Comparison of ENCODE assay signal across 22 cellular contexts in genomic region chr17:71313866-71314265, GRCh38.
"Had no signal": no experiment of that assay in that cellular context is flagged by ENCODE, and none has a peak within 500 bp of the region (broad histone marks: within the 10 kb centered on the region; RNA-seq: fewer than 3 reads in every experiment).

No MANE protein-coding gene starts in this region.

- H3K9ac ChIP-seq: neural progenitor cell had no signal

- H3K4me1 ChIP-seq: foreskin keratinocyte, gastroesophageal sphincter, heart left ventricle, left lung, neural progenitor cell, prostate gland, right atrium auricular region, testis, tibial artery had no signal

- H3K27me3 ChIP-seq: dorsolateral prefrontal cortex, foreskin keratinocyte, gastroesophageal sphincter, heart left ventricle, left lung, neural progenitor cell, right atrium auricular region, testis, tibial artery had no signal

- H3K36me3 ChIP-seq: gastroesophageal sphincter, heart left ventricle, left lung, neural progenitor cell, prostate gland, right atrium auricular region, tibial artery had no signal

- DNase-seq: cortex of kidney; dorsolateral prefrontal cortex; effector CD4-positive, alpha-beta T cell; foreskin keratinocyte; heart left ventricle; hippocampal formation; left cardiac atrium; left lung; mesenchymal stem cell; mucosa of descending colon; naive thymus-derived CD4-positive, alpha-beta T cell; stimulated activated CD4-positive, alpha-beta T cell treated with anti-CD3 and anti-CD28 coated beads, Interleukin-2, amount 100 ng/mL, for 24 hours; stimulated activated CD4-positive, alpha-beta T cell treated with anti-CD3 and anti-CD28 coated beads, Interleukin-4, amount 100 ng/mL, for 24 hours; stimulated activated naive CD8-positive, alpha-beta T cell treated with anti-CD3 and anti-CD28 coated beads, Interleukin-15, Interleukin-2, amounts not matched to agents 100 U/mL and 50 U/mL, for 24 hours; substantia nigra; testis; tibial artery had no signal

- H3K4me3 ChIP-seq: dorsolateral prefrontal cortex, gastroesophageal sphincter, heart left ventricle, left lung, mucosa of descending colon, neural progenitor cell, prostate gland, right atrium auricular region, testis, tibial artery had no signal

- H3K4me2 ChIP-seq: neural progenitor cell had no signal

- H2AFZ ChIP-seq: neural progenitor cell had no signal

- H3K27ac ChIP-seq: epithelial cell of prostate, foreskin keratinocyte, gastroesophageal sphincter, heart left ventricle, left lung, neural progenitor cell, prostate gland, right atrium auricular region, testis, tibial artery had no signal

- H3K9me3 ChIP-seq: gastroesophageal sphincter, mucosa of descending colon, prostate gland, testis, tibial artery had no signal
